In the genomic region with DNA sequence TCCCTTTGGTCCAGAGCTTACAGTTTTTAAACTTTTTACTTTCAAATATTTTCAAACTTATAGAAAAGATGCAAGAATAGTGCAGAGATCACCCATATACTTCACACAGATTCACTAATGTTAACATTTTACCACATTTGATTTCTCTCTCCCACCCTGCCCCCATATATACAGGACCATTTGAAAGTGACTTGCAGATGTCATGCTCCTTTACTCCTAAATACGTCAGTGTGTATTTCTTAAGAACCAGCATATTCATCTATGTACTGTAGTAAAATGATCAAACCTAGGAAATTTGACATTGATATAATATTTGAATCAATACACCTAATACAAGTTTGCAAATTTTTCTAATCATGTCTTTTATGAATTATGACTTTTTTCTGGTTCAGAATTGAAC, we compare ENCODE assay signal across 32 cellular contexts.
"Had no signal": no experiment of that assay in that cellular context is flagged by ENCODE, and none has a peak within 500 bp of the region (broad histone marks: within the 10 kb centered on the region; RNA-seq: fewer than 3 reads in every experiment).

No MANE protein-coding gene starts in this region.

- DNase-seq: activated B cell treated with CpG ODN at 0.5 μM for 24 hours; activated CD4-positive, alpha-beta memory T cell treated with anti-CD3 and anti-CD28 coated beads for 36 hours; activated CD4-positive, alpha-beta T cell treated with anti-CD3 and anti-CD28 coated beads for 4 hours; activated CD4-positive, alpha-beta T cell treated with anti-CD3 and anti-CD28 coated beads, Interleukin-2, amount 50 U/mL, for 1 hour; activated CD4-positive, CD25-positive, alpha-beta regulatory T cell treated with anti-CD3 and anti-CD28 coated beads, Interleukin-2, amount 50 U/mL, for 72 hours; activated CD8-positive, alpha-beta memory T cell treated with anti-CD3 and anti-CD28 coated beads, Interleukin-2, amount 50 U/mL, for 4 hours; activated gamma-delta T cell treated with Interleukin-2 at 50 U/mL for 16 hours; activated naive CD4-positive, alpha-beta T cell treated with anti-CD3 and anti-CD28 coated beads for 36 hours; activated T-cell treated with anti-CD3 and anti-CD28 coated beads for 4 hours; activated T-cell treated with anti-CD3 and anti-CD28 coated beads, Interleukin-2, amount 50 U/mL, for 48 hours; amniotic stem cell; aorta; brain microvascular endothelial cell; NCI-H1105; NCI-H1417 treated with DMSO at 0.1 percent for 48 hours; NCI-H187 treated with DMSO at 0.1 percent for 48 hours; NCI-H2081; NCI-H2171 treated with DMSO at 0.1 percent for 48 hours; NCI-H2227 treated with DMSO at 0.1 percent for 48 hours; NCI-H446; NCI-H524; NK-92 treated with Interleukin-12 subunit alpha and Interleukin-12 subunit beta, amount 100 ng/mL, for 24 hours; PC-9; SIG-M5; T-cell; T-helper 9 cell had no signal

- H3K36me3 Mint-ChIP-seq: activated CD4-positive, alpha-beta memory T cell treated with anti-CD3 and anti-CD28 coated beads for 36 hours; T-cell had no signal

- H3K4me3 Mint-ChIP-seq: activated CD4-positive, alpha-beta memory T cell treated with anti-CD3 and anti-CD28 coated beads for 36 hours; activated naive CD4-positive, alpha-beta T cell treated with anti-CD3 and anti-CD28 coated beads for 36 hours; central memory CD8-positive, alpha-beta T cell had no signal

- H3K27me3 Mint-ChIP-seq: activated B cell treated with CpG ODN at 0.5 μM for 24 hours; activated CD4-positive, alpha-beta memory T cell treated with anti-CD3 and anti-CD28 coated beads for 36 hours; activated T-helper 17 cell treated with anti-CD3 and anti-CD28 coated beads, Interleukin-2, amount 50 U/mL, for 72 hours; central memory CD8-positive, alpha-beta T cell; T-cell had no signal

- H3K27ac Mint-ChIP-seq: activated CD4-positive, alpha-beta memory T cell treated with anti-CD3 and anti-CD28 coated beads for 36 hours; activated naive CD4-positive, alpha-beta T cell treated with anti-CD3 and anti-CD28 coated beads, Interleukin-2, amount 50 U/mL, for 72 hours had no signal

- H3K9me3 Mint-ChIP-seq: activated B cell treated with CpG ODN at 0.5 μM for 24 hours; activated CD4-positive, alpha-beta memory T cell treated with anti-CD3 and anti-CD28 coated beads for 36 hours; activated naive CD4-positive, alpha-beta T cell treated with anti-CD3 and anti-CD28 coated beads for 36 hours; activated naive CD4-positive, alpha-beta T cell treated with anti-CD3 and anti-CD28 coated beads, Interleukin-2, amount 50 U/mL, for 72 hours; activated T-helper 17 cell treated with anti-CD3 and anti-CD28 coated beads, Interleukin-2, amount 50 U/mL, for 72 hours had no signal

- ATAC-seq: activated naive CD4-positive, alpha-beta T cell treated with anti-CD3 and anti-CD28 coated beads, Interleukin-2, amount 50 U/mL, for 72 hours; activated T-helper 17 cell treated with anti-CD3 and anti-CD28 coated beads, Interleukin-2, amount 50 U/mL, for 72 hours; Right ventricle myocardium inferior; SK-N-SH treated with all-trans-retinoic acid at 6 μM for 48 hours; T-cell had no signal

- FAIRE-seq: RCC 7860 had no signal
